Comparison of ENCODE assay signal across 2 cellular contexts in genomic region chr4:43130228-43131021, GRCh38.
A peak's percentile ranks its signal among the peaks of the same experiment; 100 is the strongest.
TF ChIP-seq lines count a peak whose summit lies in the region.

No MANE protein-coding gene starts in this region.

TF ChIP-seq in GM23338, 12 proteins besides CTCF, POLR2A, EP300 and RAD21:
- TF ChIP-seq ZNF462 (CRISPR knock-in tag; IDR thresholded peaks at IDR 0.05) (peak; percentile 93), NANOG (IDR thresholded peaks at IDR 0.05; ENCODE audit: borderline replicate concordance) (no peak), POLR2AphosphoS5 (IDR thresholded peaks at IDR 0.05; ENCODE audit: low read depth) (no peak)
TF ChIP-seq in GM23338: peak in this region for 1.

TF ChIP-seq in endothelial cell of umbilical vein, 7 proteins besides CTCF, POLR2A, EP300 and RAD21:
- TF ChIP-seq MAX (IDR thresholded peaks at IDR 0.05; ENCODE audit: insufficient read depth, insufficient read length), result no peak
- TF ChIP-seq POLR2AphosphoS5 (IDR thresholded peaks at IDR 0.05; ENCODE audit: insufficient read depth, low read depth, low read length), result no peak
- TF ChIP-seq GATA2 (IDR thresholded peaks at IDR 0.05; ENCODE audit: insufficient read depth, insufficient read length, low read depth, low read length), result no peak
- no peak for TF ChIP-seq FOS (IDR thresholded peaks at IDR 0.05; ENCODE audit: borderline replicate concordance, insufficient read depth, low read length)
- TF ChIP-seq EZH2 (IDR thresholded peaks at IDR 0.05; ENCODE audit: borderline replicate concordance, low read depth, low read length, severe bottlenecking), result no peak
- no peak for TF ChIP-seq JUN (IDR thresholded peaks at IDR 0.05; ENCODE audit: borderline replicate concordance, insufficient read depth, insufficient read length, low read depth)
- no peak for TF ChIP-seq MYC (IDR thresholded peaks at IDR 0.05; ENCODE audit: low read depth, low read length)
TF ChIP-seq in endothelial cell of umbilical vein: peak in this region for 0.
